In the genomic region with DNA sequence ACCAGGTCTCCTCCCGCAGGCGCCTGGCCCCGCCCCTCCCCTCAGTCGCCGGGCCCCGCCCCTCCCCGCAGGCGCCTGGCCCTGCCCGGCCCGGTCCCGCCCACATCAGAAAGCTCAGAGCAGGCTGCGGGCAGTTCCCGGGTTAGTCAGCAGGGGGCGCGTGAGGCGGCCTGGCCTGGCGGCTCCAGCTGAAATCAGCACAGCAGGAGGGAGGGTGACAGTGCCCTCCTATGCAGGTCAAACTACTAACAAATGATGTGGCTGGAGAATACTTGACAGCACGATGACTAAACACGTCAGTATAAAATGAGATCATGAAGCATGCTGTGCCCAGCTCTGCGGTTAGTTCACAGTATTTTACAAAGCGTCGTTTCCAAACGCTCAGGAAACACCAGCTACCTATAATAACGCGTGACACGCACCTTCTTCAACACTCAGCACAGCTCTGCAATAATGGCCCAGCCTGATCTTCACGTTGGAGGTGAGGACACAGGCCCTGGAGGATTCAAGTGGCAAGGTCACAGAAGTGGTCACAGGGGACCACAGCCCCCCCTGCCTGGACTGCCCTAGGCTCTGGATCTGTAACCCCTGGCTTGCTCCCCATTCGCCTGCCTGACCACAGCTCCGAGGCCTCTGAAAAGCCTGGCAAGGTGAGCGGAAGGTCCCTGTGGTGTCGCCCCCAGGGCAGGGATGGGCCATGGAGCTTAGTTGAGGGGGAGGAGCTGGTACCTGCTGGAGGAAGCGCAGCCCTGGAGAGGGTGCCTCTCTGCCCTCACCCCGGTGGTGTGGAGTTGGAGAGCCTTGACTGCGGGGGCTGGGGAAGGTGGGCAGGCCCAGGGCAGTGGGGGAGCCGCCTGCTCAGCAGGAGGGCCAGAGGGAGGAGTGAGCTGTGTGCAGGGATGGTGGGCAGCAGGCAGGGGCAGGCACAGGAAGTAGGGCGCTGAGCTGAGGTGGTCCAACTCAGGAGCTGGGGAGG, we compare ENCODE assay signal across 8 cellular contexts.
A peak's percentile ranks its signal among the peaks of the same experiment; 100 is the strongest.
DNase-seq lines count a peak whose midpoint lies in the region; ATAC-seq and TF ChIP-seq lines count a peak whose summit lies in the region.

No MANE protein-coding gene starts in this region.

- POLR2A ChIA-PET in activated CD4-positive, alpha-beta memory T cell treated with anti-CD3 and anti-CD28 coated beads for 36 hours (lab: Charles Lee): interaction anchor here (0.8 to 1.3 kb wide), 2 partner anchors 55 to 92 kb away, joined by 3 to 11 read pairs; no protein-coding TSS in a partner anchor

- CTCF ChIA-PET in activated CD4-positive, alpha-beta memory T cell treated with anti-CD3 and anti-CD28 coated beads for 36 hours (lab: Charles Lee): interaction anchor here (0.6 to 4.2 kb wide), 25 partner anchors 10 to 414 kb away, joined by 3 to 95 read pairs (median 3); a partner anchor contains a TSS

- peaks cover 14% of the 10 kb centered on the region for H3K4me1 Mint-ChIP-seq in activated CD4-positive, alpha-beta memory T cell treated with anti-CD3 and anti-CD28 coated beads for 36 hours (ENCODE audit: low read depth)

- H3K4me3 Mint-ChIP-seq in activated CD4-positive, alpha-beta memory T cell treated with anti-CD3 and anti-CD28 coated beads for 36 hours: no peak overlapping the region

- no peaks in the 10 kb centered on the region for H3K9me3 Mint-ChIP-seq in activated CD4-positive, alpha-beta memory T cell treated with anti-CD3 and anti-CD28 coated beads for 36 hours

- TF ChIP-seq CTCF in BE2C (IDR thresholded peaks at IDR 0.05; ENCODE audit: low read depth, low read length): peak; percentile 62

- H3K36me3 ChIP-seq in BE2C: no peaks in the 10 kb centered on the region

- peaks cover 6% of the 10 kb centered on the region for H3K27me3 Mint-ChIP-seq in activated CD4-positive, alpha-beta memory T cell treated with anti-CD3 and anti-CD28 coated beads for 36 hours

- peak; percentile 78 for ATAC-seq in HG03457 (IDR thresholded peaks at IDR 0.05; ENCODE audit: unreplicated experiment)

- no peaks in the 10 kb centered on the region for H3K27me3 ChIP-seq in BE2C

- H3K27ac Mint-ChIP-seq in activated CD4-positive, alpha-beta memory T cell treated with anti-CD3 and anti-CD28 coated beads for 36 hours: peak overlapping the region; percentile 53

- DNase-seq in BE2C (peak; percentile 84), GM19238 (ENCODE audit: insufficient read length, low spot score) (peak; percentile 75), NCI-H748 (lab: John Stamatoyannopoulos, UW; ENCODE audit: unreplicated experiment) (peak; percentile 74), ecto neural progenitor cell (ENCODE audit: low spot score) (peak; percentile 98), lung microvascular endothelial cell (ENCODE audit: low read depth in 2 of 2) (peak; percentile 86 to 88)
- peak; percentile 97 for DNase-seq in activated CD4-positive, alpha-beta memory T cell treated with anti-CD3 and anti-CD28 coated beads for 36 hours
- peak; percentile 87 for DNase-seq in stimulated activated CD8-positive, alpha-beta memory T cell treated with anti-CD3 and anti-CD28 coated beads, Interleukin-15, amount 100 ng/mL, for 1 hour (ENCODE audit: low read depth)

- H3K4me1 ChIP-seq in BE2C: no peaks in the 10 kb centered on the region

- H3K36me3 Mint-ChIP-seq in activated CD4-positive, alpha-beta memory T cell treated with anti-CD3 and anti-CD28 coated beads for 36 hours: no peaks in the 10 kb centered on the region

- no peak overlapping the region for H3K4me3 ChIP-seq in BE2C (ENCODE audit: low read depth, low read length)

- intact Hi-C loops in activated CD4-positive, alpha-beta memory T cell treated with anti-CD3 and anti-CD28 coated beads for 36 hours (cut with micrococcal nuclease): loop anchor here (1.0 to 10.0 kb wide), 5 partner anchors 54 to 415 kb away; a partner anchor contains a TSS

- H3K9me3 ChIP-seq in BE2C: no peaks in the 10 kb centered on the region
